ENCODE assay signal across 17 cellular contexts in genomic region chr9:133140606-133141005, GRCh38. TPM values are rescaled to one million over a fixed set of nuclear protein-coding genes. Genes with fewer than 3 reads are reported as not detected.
A peak's percentile ranks its signal among the peaks of the same experiment; 100 is the strongest.
DNase-seq lines count a peak whose midpoint lies in the region; ATAC-seq and TF ChIP-seq lines count a peak whose summit lies in the region.
"Had no signal": no experiment of that assay in that cellular context is flagged by ENCODE, and none has a peak within 500 bp of the region (broad histone marks: within the 10 kb centered on the region; RNA-seq: fewer than 3 reads in every experiment).

No MANE protein-coding gene starts in this region.

- H2BK12ac ChIP-seq in neuronal stem cell (ENCODE audit: low read length): no peak overlapping the region

- H4K91ac ChIP-seq in neuronal stem cell (ENCODE audit: low read depth, low read length, poor library complexity): no peak overlapping the region

- 0 out of 2 replicates have a peak overlapping the region, but pooled peaks have one; percentile 45 for H3K9ac ChIP-seq in BLaER1
- peak overlapping the region; percentile 66 for H3K9ac ChIP-seq in neuronal stem cell (ENCODE audit: low read depth, low read length, poor library complexity)

- H3K14ac ChIP-seq in neuronal stem cell (ENCODE audit: low read length): no peak overlapping the region

- H2AFZ ChIP-seq in neuronal stem cell (ENCODE audit: low read length): no peak overlapping the region

- H4K8ac ChIP-seq in neuronal stem cell (ENCODE audit: low read depth, low read length): no peak overlapping the region

- no peak overlapping the region for H3K23ac ChIP-seq in neuronal stem cell (ENCODE audit: low read depth, low read length, poor library complexity)

- H3K9me3 ChIP-seq in BLaER1 (no peaks in the 10 kb centered on the region), HEK293 (ENCODE audit: control insufficient read depth, insufficient read depth, low read depth, low read length) (no peaks in the 10 kb centered on the region), neuronal stem cell (replicated peaks in 1 of 2; ENCODE audit: control insufficient read depth in 2 of 2, insufficient read depth in 1 of 2, low read depth in 1 of 2, low read length in 2 of 2) (no peaks in the 10 kb centered on the region)

- H2BK15ac ChIP-seq in neuronal stem cell (ENCODE audit: low read length): no peak overlapping the region

- no peak for ATAC-seq in GM18505 (IDR thresholded peaks at IDR 0.05; ENCODE audit: unreplicated experiment)
- no peak for ATAC-seq in HG03095 (IDR thresholded peaks at IDR 0.05; ENCODE audit: unreplicated experiment)
- ATAC-seq: esophagus mucosa; stimulated activated naive CD8-positive, alpha-beta T cell treated with anti-CD3 and anti-CD28 coated beads, Interleukin-15, amount 100 ng/mL, for 72 hours; T-cell had no signal

- H3K27ac ChIP-seq in BLaER1: peak overlapping the region; percentile 59
- H3K27ac ChIP-seq in HEK293 (ENCODE audit: extremely low read depth, low read depth, low read length): no peak overlapping the region
- H3K27ac ChIP-seq in cingulate gyrus (ENCODE audit: low read depth, low read length): peak overlapping the region; percentile 100
- H3K27ac ChIP-seq in neuronal stem cell (replicated peaks; ENCODE audit: low read length): no peak overlapping the region

- H3K4ac ChIP-seq in neuronal stem cell (ENCODE audit: low read length): no peak overlapping the region

- H3K27me3 ChIP-seq in BLaER1 (no peaks in the 10 kb centered on the region), neuronal stem cell (ENCODE audit: control insufficient read depth in 3 of 3, insufficient read depth in 3 of 3, low read depth in 1 of 3, low read length in 3 of 3) (peaks cover 0 to 2% (median 0%) of the 10 kb centered on the region in 3 experiments)

- WGBS in neuronal stem cell (ENCODE audit: extremely low coverage in 2 of 2, insufficient read length in 2 of 2, insufficient replicate concordance in 1 of 2), 2 donors: no CpG with 5 or more reads among the region's 14 CpGs

- peaks cover 100% of the 10 kb centered on the region for H4K20me1 ChIP-seq in BLaER1

- H3K4me3 ChIP-seq in BLaER1 (no peak overlapping the region), HEK293 (ENCODE audit: low read depth, low read length) (no peak overlapping the region), neuronal stem cell (ENCODE audit: low read length in 2 of 2) (no peak overlapping the region)

- peaks cover 35% of the 10 kb centered on the region for H3K79me1 ChIP-seq in neuronal stem cell (ENCODE audit: low read depth, low read length)

- POLR2A ChIA-PET in HEK293 (lab: Yijun Ruan, JAX): no interaction called here

- TF ChIP-seq POLR2A in GM18505 (IDR thresholded peaks at IDR 0.05; ENCODE audit: borderline replicate concordance, extremely low read depth, insufficient read depth, insufficient read length): no peak

- no peak overlapping the region for H3K18ac ChIP-seq in neuronal stem cell (ENCODE audit: low read length)

- DNase-seq in neuronal stem cell (ENCODE audit: low spot score) (no peak), Kasumi-1 (lab: John Stamatoyannopoulos, UW) (no peak)
- DNase-seq: activated gamma-delta T cell treated with Interleukin-2 at 50 U/mL for 16 hours; Calu3; dermis blood vessel endothelial cell; GF-D8; NCI-H2029; NCI-H510A; Right ventricle myocardium superior; stimulated activated naive CD8-positive, alpha-beta T cell treated with anti-CD3 and anti-CD28 coated beads, Interleukin-15, amount 100 ng/mL, for 72 hours; T-cell had no signal

- TF ChIP-seq CTCF in HEK293 (tag by site-specific recombination; IDR thresholded peaks at IDR 0.05): no peak

- H3K4me1 ChIP-seq in BLaER1 (peaks cover 91% of the 10 kb centered on the region), HEK293 (ENCODE audit: control insufficient read depth, insufficient read depth, low read length) (no peaks in the 10 kb centered on the region; the same call in 1 of the 2 replicates), neuronal stem cell (ENCODE audit: control insufficient read depth in 2 of 2, insufficient read depth in 1 of 2, low read depth in 1 of 2, low read length in 2 of 2) (peaks cover 21 to 30% of the 10 kb centered on the region in 2 donors)

- H2BK120ac ChIP-seq in neuronal stem cell (ENCODE audit: low read depth, low read length): no peak overlapping the region

- H2BK5ac ChIP-seq in neuronal stem cell (ENCODE audit: low read length): no peak overlapping the region

- peaks cover 59% of the 10 kb centered on the region for H3K36me3 ChIP-seq in BLaER1
- H3K36me3 ChIP-seq in HEK293 (ENCODE audit: control insufficient read depth in 2 of 2, insufficient read depth in 1 of 2, low read length in 2 of 2): no peaks in the 10 kb centered on the region
- H3K36me3 ChIP-seq in neuronal stem cell (replicated peaks in 1 of 2; ENCODE audit: control insufficient read depth in 2 of 2, insufficient read depth in 2 of 2, low read length in 2 of 2): peaks cover 3 to 4% of the 10 kb centered on the region in 2 donors

- CTCF ChIA-PET in HEK293 (lab: Yijun Ruan, JAX): no interaction called here

- H3K4me2 ChIP-seq in BLaER1 (peak overlapping the region; percentile 100), neuronal stem cell (ENCODE audit: insufficient read depth, low read length, poor library complexity, severe bottlenecking) (no peak overlapping the region)

- H2AK5ac ChIP-seq in neuronal stem cell (ENCODE audit: low read depth, low read length): peak overlapping the region; percentile 9

TF ChIP-seq in HEK293, 187 proteins besides CTCF, POLR2A, EP300 and RAD21:
- no peak for TF ChIP-seq ZNF548 (tag by site-specific recombination; IDR thresholded peaks at IDR 0.05)
- TF ChIP-seq KLF7 (tag by site-specific recombination; IDR thresholded peaks at IDR 0.05; ENCODE audit: borderline replicate concordance): no peak
- no peak for TF ChIP-seq ZNF391 (tag by site-specific recombination; IDR thresholded peaks at IDR 0.05; ENCODE audit: borderline replicate concordance, low read depth)
- no peak for TF ChIP-seq ZNF394 (tag by site-specific recombination; IDR thresholded peaks at IDR 0.05; ENCODE audit: borderline replicate concordance)
- peak; percentile 46 for TF ChIP-seq ZFHX2 (tag by site-specific recombination; conservative IDR thresholded peaks at IDR 0.05)
- TF ChIP-seq EGR2 (tag by site-specific recombination; IDR thresholded peaks at IDR 0.05; ENCODE audit: low read depth): peak; percentile 45

RNA-seq across cellular contexts. Expression of gene RALGDS, which starts 19.6 kb away (rescaled TPM):
- polyA plus RNA-seq in neuronal stem cell (2013, experiment 1 of 2): 48.3 TPM
- 47.0 TPM for polyA plus RNA-seq in neuronal stem cell (2013, experiment 2 of 2)

RNA-seq across cellular contexts. Expression of gene GBGT1, which starts 23.1 kb away (rescaled TPM):
- 2.2 TPM for polyA plus RNA-seq in neuronal stem cell (2013, experiment 1 of 2)
- 1.8 TPM for polyA plus RNA-seq in neuronal stem cell (2013, experiment 2 of 2)

Comparison
In these comparisons a context has a peak if more than half of its experiments do, and no peak if none do; other contexts are left out.
1. H3K27ac ChIP-seq: peak in BLaER1 (single experiment) and cingulate gyrus (single experiment); none in HEK293 (single experiment) and neuronal stem cell (single experiment).